Comparison of ENCODE assay signal across 17 cellular contexts in the genomic region with DNA sequence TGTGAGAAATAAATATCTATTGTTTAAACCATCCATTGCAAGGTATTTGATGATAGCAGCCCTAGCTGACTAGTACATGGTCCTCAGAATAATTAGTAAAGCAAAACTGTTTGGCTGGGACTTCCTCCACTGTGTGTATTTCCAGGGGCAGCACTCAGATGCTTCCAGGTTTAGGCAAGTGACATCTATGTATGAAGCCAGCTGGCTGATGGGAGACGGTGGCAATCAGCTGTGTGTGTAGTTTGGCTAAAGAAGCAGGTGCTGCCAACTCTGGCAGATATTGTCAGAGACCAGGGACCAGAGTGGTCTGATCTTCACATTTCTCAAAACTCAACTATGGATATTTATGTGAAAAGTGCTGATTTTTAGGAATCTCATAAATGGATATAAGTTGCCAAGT. TPM values are rescaled to one million over a fixed set of nuclear protein-coding genes. Genes with fewer than 3 reads are reported as not detected.
DNase-seq lines count a peak whose midpoint lies in the region; TF ChIP-seq lines count a peak whose summit lies in the region.
"Had no signal": no experiment of that assay in that cellular context is flagged by ENCODE, and none has a peak within 500 bp of the region (broad histone marks: within the 10 kb centered on the region; RNA-seq: fewer than 3 reads in every experiment).

No MANE protein-coding gene starts in this region.

- BruUV-seq in Calu3 (replicated peaks; lab: Mats Ljungman, UMichigan), result no TSS peak

- WGBS in spleen, 5 donors, result 76 to 82% (median 79%) methylated on average over 1 of the region's 1 CpG

- H3K9me3 ChIP-seq in spleen, result no peaks in the 10 kb centered on the region

- no peak overlapping the region for H3K4me3 ChIP-seq in spleen
- H3K4me3 ChIP-seq: GM12878, GM23338 had no signal

- intact Hi-C loops in Calu3 (cut with micrococcal nuclease; ENCODE audit: unreplicated experiment), result loop anchor here (10.0 kb wide), 1 partner anchor 685 kb away; no protein-coding TSS in a partner anchor
- intact Hi-C loops in spleen (cut with DNase I; ENCODE audit: low total_unique reads), result no loop called here

- H3K27ac ChIP-seq in spleen, result no peak overlapping the region

- TF ChIP-seq CTCF in Calu3 (IDR thresholded peaks at IDR 0.05; ENCODE audit: unreplicated experiment) (no peak), spleen (IDR thresholded peaks at IDR 0.05 in 8 of 11, conservative IDR thresholded peaks at IDR 0.05 in 3 of 11) (no peak), type B pancreatic cell (conservative IDR thresholded peaks at IDR 0.05) (no peak)

- H3K27me3 Mint-ChIP-seq in Calu3 (ENCODE audit: unreplicated experiment) (no peaks in the 10 kb centered on the region), type B pancreatic cell (no peaks in the 10 kb centered on the region)
- H3K27me3 Mint-ChIP-seq: CD4-positive, alpha-beta memory T cell had no signal

- H3K36me3 ChIP-seq in spleen, result peaks cover 0 to 5% (median 0%) of the 10 kb centered on the region in 6 donors

- in situ Hi-C loops in G401 (cut with HindIII; ENCODE audit: low sequenced_read_pairs), result no loop called here

- H3K36me3 Mint-ChIP-seq in Calu3 (ENCODE audit: insufficient read depth, unreplicated experiment) (peaks cover 94% of the 10 kb centered on the region), type B pancreatic cell (peaks cover 9% of the 10 kb centered on the region)
- H3K36me3 Mint-ChIP-seq: CD4-positive, alpha-beta memory T cell had no signal

- H3K27me3 ChIP-seq in spleen (replicated peaks in 1 of 7), result no peaks in the 10 kb centered on the region

- H3K9me3 Mint-ChIP-seq in Calu3 (ENCODE audit: low read depth, unreplicated experiment) (no peaks in the 10 kb centered on the region), type B pancreatic cell (no peaks in the 10 kb centered on the region)
- H3K9me3 Mint-ChIP-seq: CD4-positive, alpha-beta memory T cell; GM23338; H9 had no signal

- H3K27ac Mint-ChIP-seq in Calu3 (ENCODE audit: unreplicated experiment), result peak overlapping the region; percentile 83
- H3K27ac Mint-ChIP-seq in type B pancreatic cell, result no peak overlapping the region
- H3K27ac Mint-ChIP-seq: GM23338 had no signal

- peaks cover 0 to 11% (median 0%) of the 10 kb centered on the region in 6 donors for H3K4me1 ChIP-seq in spleen

- H3K4me3 Mint-ChIP-seq in Calu3 (ENCODE audit: low read depth, unreplicated experiment) (peak overlapping the region; percentile 45), type B pancreatic cell (no peak overlapping the region)
- H3K4me3 Mint-ChIP-seq: CD4-positive, alpha-beta memory T cell; GM23338; H9 had no signal

- DNase-seq in Calu3 (no peak), G401 (ENCODE audit: low spot score) (peak; percentile 72), myocyte (ENCODE audit: low read depth) (peak; percentile 22), spleen (no peak), type B pancreatic cell (ENCODE audit: extremely low spot score, unreplicated experiment) (no peak), NCI-H146 treated with DMSO at 0.1 percent for 48 hours (lab: John Stamatoyannopoulos, UW; ENCODE audit: unreplicated experiment) (no peak)
- DNase-seq: CD4-positive, alpha-beta memory T cell; COR-L47; DMS153; DND-41; GDM1; H9 had no signal

- no peak for TF ChIP-seq POLR2A in spleen (IDR thresholded peaks at IDR 0.05)

- CTCF ChIA-PET in Calu3 (lab: Charles Lee), result interaction anchor here (0.6 kb wide), 1 partner anchor 226 kb away, joined by 4 read pairs; no protein-coding TSS in a partner anchor

- H3K4me1 Mint-ChIP-seq in Calu3 (ENCODE audit: low read depth, unreplicated experiment), result peaks cover 60% of the 10 kb centered on the region
- H3K4me1 Mint-ChIP-seq in type B pancreatic cell (ENCODE audit: unreplicated experiment), result peaks cover 15% of the 10 kb centered on the region
- H3K4me1 Mint-ChIP-seq: CD4-positive, alpha-beta memory T cell had no signal

RNA-seq across cellular contexts. Expression of a gene that starts 19.1 kb away (rescaled TPM):
- total RNA-seq in Calu3 (2022), result 80.8 and 86.7 TPM in 2 replicates
- total RNA-seq in G401 (2014; rRNA removed; shearing (Covaris generic)), result not detected in 2 replicates
- 0.05 and 0.16 TPM in 2 replicates for total RNA-seq in myocyte
- 0.06 TPM for polyA plus RNA-seq in myocyte (2012)
- total RNA-seq in spleen, result 1 to 10 TPM; 2.6 to 7.4 (median 3.4) TPM
- polyA plus RNA-seq in spleen, result 1 to 10 TPM; 1.8 to 4.7 (median 2.3) TPM
- total RNA-seq in type B pancreatic cell (ENCODE audit: low replicate concordance), result 2.5 and 4.6 TPM in 2 replicates
- total RNA-seq: A172, A673 had no signal
- polyA plus RNA-seq: BJ; CD4-positive, alpha-beta memory T cell had no signal

Comparison
In these comparisons a context has a peak if more than half of its experiments do, and no peak if none do; other contexts are left out.
1. DNase-seq: peak in G401 (single experiment) and myocyte (single experiment); none in Calu3 (single experiment), spleen (single experiment), type B pancreatic cell (single experiment) and NCI-H146 treated with DMSO at 0.1 percent for 48 hours (single experiment).